8 cellular contexts compared by ENCODE assay signal in the genomic region with DNA sequence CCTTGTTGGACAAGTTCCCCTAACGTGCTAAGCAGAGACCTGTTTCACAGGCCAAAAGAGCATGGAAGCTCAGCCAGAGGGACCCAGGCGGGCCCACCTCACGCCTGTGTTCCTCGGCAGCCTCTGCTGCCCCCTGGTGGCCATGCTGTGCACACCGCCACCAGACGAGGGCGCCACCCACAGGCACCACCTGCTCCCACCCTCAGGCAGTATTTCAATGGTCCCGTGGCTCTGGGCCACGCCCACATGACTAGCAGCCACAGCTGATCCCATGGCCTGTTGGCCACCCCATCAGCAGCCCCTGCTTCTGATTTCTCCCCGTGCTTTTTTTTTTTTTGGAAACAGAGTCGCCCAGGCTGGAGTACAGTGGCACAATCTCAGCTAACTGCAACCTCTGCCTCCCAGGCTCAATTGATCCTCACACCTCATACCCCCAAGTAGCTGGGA. TPM values are rescaled to one million over a fixed set of nuclear protein-coding genes. Genes with fewer than 3 reads are reported as not detected.
A peak's percentile ranks its signal among the peaks of the same experiment; 100 is the strongest.
DNase-seq lines count a peak whose midpoint lies in the region; ATAC-seq and TF ChIP-seq lines count a peak whose summit lies in the region.

No MANE protein-coding gene starts in this region.

- intact Hi-C loops in A673 (cut with micrococcal nuclease; ENCODE audit: unreplicated experiment) = loop anchor here (1.0 kb wide), 1 partner anchor 32 kb away; no protein-coding TSS in a partner anchor
- intact Hi-C loops in lower leg skin (cut with DNase I; ENCODE audit: low total_unique reads) = loop anchor here (2.0 kb wide), 1 partner anchor 32 kb away; no protein-coding TSS in a partner anchor

- ATAC-seq in GM18505 (IDR thresholded peaks at IDR 0.05; ENCODE audit: unreplicated experiment) (peak; percentile 76), HG03280 (IDR thresholded peaks at IDR 0.05; ENCODE audit: unreplicated experiment) (peak; percentile 84)

- H3K9me3 ChIP-seq in A673 (ENCODE audit: low read depth, low read length, poor library complexity, severe bottlenecking) = no peaks in the 10 kb centered on the region

- WGBS in lower leg skin, 2 donors = 7 to 11% methylated on average over 6 to 11 of the region's 11 CpGs

- POLR2A ChIA-PET in A673 (lab: Charles Lee; ENCODE audit: low non-redundant PET) = interaction anchor here (0.7 kb wide), 1 partner anchor 898 kb away, joined by 11 read pairs; no protein-coding TSS in a partner anchor

- TF ChIP-seq CTCF in A673 (conservative IDR thresholded peaks at IDR 0.05; ENCODE audit: low read depth, low read length) (peak; percentile 100), coronary artery (IDR thresholded peaks at IDR 0.05) (peak; percentile 96), lower leg skin (IDR thresholded peaks at IDR 0.05) (peak in 2 of 3 donors; percentile 65 to 99)

- H3K4me3 ChIP-seq in A673 (ENCODE audit: low read depth, low read length, poor library complexity, severe bottlenecking) (no peak overlapping the region), coronary artery (no peak overlapping the region), lower leg skin (ENCODE audit: low read depth, poor library complexity, severe bottlenecking) (no peak overlapping the region)

- H3K27me3 ChIP-seq in A673 (replicated peaks; ENCODE audit: insufficient read depth, low read depth, low read length, poor library complexity) = no peaks in the 10 kb centered on the region

- no TSS peak for BruUV-seq in A673 (replicated peaks; lab: Mats Ljungman, UMichigan)

- peaks cover 7% of the 10 kb centered on the region for H3K4me1 ChIP-seq in A673 (ENCODE audit: insufficient read depth, low read length, poor library complexity, severe bottlenecking)

- H3K27ac ChIP-seq in A673 (ENCODE audit: low read depth, low read length, poor library complexity, severe bottlenecking) (no peak overlapping the region), coronary artery (no peak overlapping the region)

- peaks cover 7% of the 10 kb centered on the region for H3K36me3 ChIP-seq in A673 (ENCODE audit: insufficient read depth, low read length, poor library complexity, severe bottlenecking)

- no peak for TF ChIP-seq POLR2A in GM18505 (IDR thresholded peaks at IDR 0.05; ENCODE audit: borderline replicate concordance, extremely low read depth, insufficient read depth, insufficient read length)
- no peak for TF ChIP-seq POLR2A in lower leg skin (IDR thresholded peaks at IDR 0.05)

- CTCF ChIA-PET in A673 (lab: Charles Lee) = interaction anchor here (0.5 to 4.2 kb wide), 16 partner anchors 10 to 435 kb away, joined by 3 to 41 read pairs (median 4); no protein-coding TSS in a partner anchor

- DNase-seq in A673 (ENCODE audit: low spot score) (peak; percentile 92), NCI-H748 treated with DMSO at 0.1 percent for 48 hours (lab: John Stamatoyannopoulos, UW) (peak; percentile 49), coronary artery (ENCODE audit: low spot score) (peak; percentile 94), lower leg skin (ENCODE audit: low spot score in 2 of 2) (peak; percentile 91 to 98)
- peak; percentile 78 to 83 for DNase-seq in activated CD4-positive, alpha-beta T cell treated with anti-CD3 and anti-CD28 coated beads, Interleukin-2, amount 50 U/mL, for 24 hours (ENCODE audit: low read depth in 1 of 2, low spot score in 1 of 2)
- peak; percentile 79 for DNase-seq in stimulated activated CD8-positive, alpha-beta memory T cell treated with anti-CD3 and anti-CD28 coated beads, Interleukin-12 subunit alpha, Interleukin-12 subunit beta, amount 100 ng/mL, for 4 hours (ENCODE audit: low read depth)

RNA-seq across cellular contexts. Expression of gene MPG, which starts 18.9 kb away (rescaled TPM):
- 30.6 and 34.2 TPM in 2 replicates for total RNA-seq in A673 (2021)
- total RNA-seq in lower leg skin = 10 to 100 TPM; 46.8 to 84.8 (median 61.0) TPM

RNA-seq across cellular contexts. Expression of gene RHBDF1, which starts 24.5 kb away (rescaled TPM):
- total RNA-seq in A673 (2021) (5.8 TPM in 2 replicates), lower leg skin (10 to 100 TPM; 38.6 to 45.9 (median 43.6) TPM)

RNA-seq across cellular contexts. Expression of gene NPRL3, which starts 41.5 kb away (rescaled TPM):
- 61.6 and 62.6 TPM in 2 replicates for total RNA-seq in A673 (2021)
- total RNA-seq in lower leg skin = 10 to 100 TPM; 20.3 to 33.9 (median 23.6) TPM

RNA-seq across cellular contexts. Expression of gene SNRNP25, which starts 43.3 kb away (rescaled TPM):
- 52.5 and 54.9 TPM in 2 replicates for total RNA-seq in A673 (2021)
- 10 to 100 TPM in 3 of 4 donors, 1 to 10 TPM in 1; 6.3 to 12.0 (median 10.4) TPM for total RNA-seq in lower leg skin

RNA-seq across cellular contexts. Expression of gene POLR3K, which starts 43.5 kb away (rescaled TPM):
- total RNA-seq in A673 (2021) (41.5 and 48.5 TPM in 2 replicates), lower leg skin (1 to 10 TPM; 1.1 to 6.0 (median 3.0) TPM)
